Comparison of ENCODE assay signal across 9 cellular contexts in genomic region chr15:51912528-51912927, GRCh38.
"Had no signal": no experiment of that assay in that cellular context is flagged by ENCODE, and none has a peak within 500 bp of the region (broad histone marks: within the 10 kb centered on the region; RNA-seq: fewer than 3 reads in every experiment).

No MANE protein-coding gene starts in this region.

- DNase-seq: H9, HCEC 1CT, IMR-90, KG1 had no signal

- H3K4me3 ChIP-seq: GM23338, K562 had no signal

- ATAC-seq: GM23338, K562 had no signal

- FAIRE-seq: H1, H54, HTR-8/SVneo, K562 had no signal

- H3K4me2 ChIP-seq: GM23338 had no signal

- H2AFZ ChIP-seq: GM23338 had no signal
